In genomic region chr6:149336529-149336928, GRCh38 we compare ENCODE assay signal across 8 cellular contexts. TPM values are rescaled to one million over a fixed set of nuclear protein-coding genes. Genes with fewer than 3 reads are reported as not detected.
DNase-seq lines count a peak whose midpoint lies in the region; ATAC-seq and TF ChIP-seq lines count a peak whose summit lies in the region.

No MANE protein-coding gene starts in this region.

- H3K36me3 ChIP-seq in GM23248 (ENCODE audit: low read depth): no peaks in the 10 kb centered on the region
- H3K36me3 ChIP-seq in effector memory CD4-positive, alpha-beta T cell (ENCODE audit: control insufficient read depth, insufficient read depth, low read length): no peaks in the 10 kb centered on the region

- no peaks in the 10 kb centered on the region for H3K9me3 Mint-ChIP-seq in osteocyte (ENCODE audit: unreplicated experiment)

- in situ Hi-C loops in GM23248 (cut with MboI): no loop called here

- no peaks in the 10 kb centered on the region for H3K27me3 ChIP-seq in GM23248 (replicated peaks; ENCODE audit: insufficient read depth)
- no peaks in the 10 kb centered on the region for H3K27me3 ChIP-seq in effector memory CD4-positive, alpha-beta T cell (replicated peaks; ENCODE audit: control insufficient read depth, insufficient read depth, low read length, poor library complexity, severe bottlenecking)

- H4K20me1 ChIP-seq in GM23248 (ENCODE audit: insufficient read depth): peaks cover 41% of the 10 kb centered on the region

- H3K27me3 Mint-ChIP-seq in osteocyte (ENCODE audit: unreplicated experiment): no peaks in the 10 kb centered on the region

- peak overlapping the region; percentile 55 for H3K27ac Mint-ChIP-seq in osteocyte (ENCODE audit: unreplicated experiment)

- H3K9me2 ChIP-seq in GM23248 (ENCODE audit: insufficient read depth): no peaks in the 10 kb centered on the region

- ATAC-seq in Right ventricle myocardium inferior (no peak), HG03045 (IDR thresholded peaks at IDR 0.05; ENCODE audit: unreplicated experiment) (no peak), HG03439 (IDR thresholded peaks at IDR 0.05; ENCODE audit: unreplicated experiment) (no peak)

- H3K27ac ChIP-seq in GM23248: peak overlapping the region; percentile 43
- H3K27ac ChIP-seq in effector memory CD4-positive, alpha-beta T cell (ENCODE audit: insufficient read depth, low read length, poor library complexity, severe bottlenecking): peak overlapping the region; percentile 33

- intact Hi-C loops in Right ventricle myocardium inferior (cut with DNase I): no loop called here

- H3F3A ChIP-seq in GM23248 (ENCODE audit: insufficient read depth): peaks cover 59% of the 10 kb centered on the region

- DNase-seq in GM23248 (peak; percentile 39), NCI-H2171 (lab: John Stamatoyannopoulos, UW) (peak; percentile 6), osteocyte (ENCODE audit: extremely low spot score, unreplicated experiment) (no peak), Right ventricle myocardium inferior (ENCODE audit: missing footprints) (no peak), EL (no peak)
- DNase-seq in effector memory CD4-positive, alpha-beta T cell: no peak

- H2AFZ ChIP-seq in GM23248: no peak overlapping the region

- peak overlapping the region; percentile 38 for H3K4me2 ChIP-seq in GM23248 (ENCODE audit: unreplicated experiment)

- H3K4me1 ChIP-seq in GM23248 (ENCODE audit: insufficient read depth): peaks cover 64% of the 10 kb centered on the region
- peaks cover 54% of the 10 kb centered on the region for H3K4me1 ChIP-seq in effector memory CD4-positive, alpha-beta T cell (ENCODE audit: control insufficient read depth, insufficient read depth, low read length, poor library complexity, severe bottlenecking)

- H3K9me3 ChIP-seq in GM23248 (ENCODE audit: low read depth): no peaks in the 10 kb centered on the region
- no peaks in the 10 kb centered on the region for H3K9me3 ChIP-seq in effector memory CD4-positive, alpha-beta T cell (ENCODE audit: control insufficient read depth, low read length)

- TF ChIP-seq CTCF in osteocyte (IDR thresholded peaks at IDR 0.05): no peak

- H3K4me3 ChIP-seq in GM23248: no peak overlapping the region
- no peak overlapping the region for H3K4me3 ChIP-seq in effector memory CD4-positive, alpha-beta T cell (ENCODE audit: insufficient read depth, low read depth, low read length, poor library complexity, severe bottlenecking)

- H3K4me1 Mint-ChIP-seq in osteocyte (ENCODE audit: unreplicated experiment): peaks cover 77% of the 10 kb centered on the region

- H3K79me2 ChIP-seq in GM23248 (ENCODE audit: insufficient read depth): peaks cover 99% of the 10 kb centered on the region

- no peaks in the 10 kb centered on the region for H3K36me3 Mint-ChIP-seq in osteocyte (ENCODE audit: unreplicated experiment)

- no peak overlapping the region for H3K9ac ChIP-seq in GM23248

- H3K4me3 Mint-ChIP-seq in osteocyte (ENCODE audit: unreplicated experiment): no peak overlapping the region

RNA-seq across cellular contexts. Expression of gene TAB2, which starts 19.0 kb away (rescaled TPM):
- 28.4 and 30.7 TPM in 2 replicates for total RNA-seq in GM23248 (2014; rRNA removed; shearing (Covaris generic))
- 10.8 and 11.6 TPM in 2 replicates for polyA plus RNA-seq in GM23248 (2016; fragmentation: Nextera tagmentation; extraction: Ambion mirVana)
- total RNA-seq in osteocyte (50.6 and 53.8 TPM in 2 replicates), Right ventricle myocardium inferior (57.4 TPM)

Comparison
In these comparisons a context has a peak if more than half of its experiments do, and no peak if none do; other contexts are left out.
1. DNase-seq: peak in GM23248 (single experiment) and NCI-H2171 (single experiment); none in effector memory CD4-positive, alpha-beta T cell (0 of 3), osteocyte (single experiment), Right ventricle myocardium inferior (single experiment) and EL (single experiment).